In genomic region chr1:2523891-2524609, GRCh38 we compare ENCODE assay signal across 1 cellular context.
TF ChIP-seq lines count a peak whose summit lies in the region.

No MANE protein-coding gene starts in this region.

TF ChIP-seq in GM12878, 131 proteins besides CTCF, POLR2A, EP300 and RAD21:
- TF ChIP-seq POU2F2 (IDR thresholded peaks at IDR 0.05; ENCODE audit: borderline replicate concordance, low read depth, low read length) (no peak), IKZF1 (conservative IDR thresholded peaks at IDR 0.05) (no peak; the same call in 1 of the 2 replicates), SIN3A (IDR thresholded peaks at IDR 0.05; ENCODE audit: low read depth, low read length) (no peak), IRF4 (IDR thresholded peaks at IDR 0.05; ENCODE audit: low read depth, low read length) (no peak), E2F4 (IDR thresholded peaks at IDR 0.05; ENCODE audit: low read depth, low read length) (no peak), E2F8 (IDR thresholded peaks at IDR 0.05; ENCODE audit: low read depth, partially characterized antibody) (no peak), ZZZ3 (IDR thresholded peaks at IDR 0.05; ENCODE audit: control insufficient read depth, insufficient read length, low read depth) (no peak), SMAD1 (IDR thresholded peaks at IDR 0.05; ENCODE audit: low read depth, partially characterized antibody) (no peak), POLR2AphosphoS2 (IDR thresholded peaks at IDR 0.05; ENCODE audit: low read depth, low read length) (no peak), KAT2A (conservative IDR thresholded peaks at IDR 0.05; ENCODE audit: control insufficient read depth, low read depth, low read length) (no peak), EGR1 (IDR thresholded peaks at IDR 0.05; ENCODE audit: borderline replicate concordance in 1 of 2, low read depth in 2 of 2, low read length in 2 of 2) (no peak), NR2C2 (IDR thresholded peaks at IDR 0.05; ENCODE audit: borderline replicate concordance, control insufficient read depth, insufficient read length, low read depth) (no peak), ZBTB4 (CRISPR knock-in tag; IDR thresholded peaks at IDR 0.05) (no peak), RELA (IDR thresholded peaks at IDR 0.05; ENCODE audit: borderline replicate concordance, partially characterized antibody) (no peak), RELB (IDR thresholded peaks at IDR 0.05; ENCODE audit: low read depth) (no peak), ZNF274 (IDR thresholded peaks at IDR 0.05; ENCODE audit: insufficient read depth, insufficient read length) (no peak), ZBED1 (IDR thresholded peaks at IDR 0.05; ENCODE audit: borderline replicate concordance) (no peak)
